ENCODE assay signal across 2 cellular contexts in genomic region chr1:16690971-16691682, GRCh38. TPM values are rescaled to one million over a fixed set of nuclear protein-coding genes. Genes with fewer than 3 reads are reported as not detected.
"Had no signal": no experiment of that assay in that cellular context is flagged by ENCODE, and none has a peak within 500 bp of the region (broad histone marks: within the 10 kb centered on the region; RNA-seq: fewer than 3 reads in every experiment).

No MANE protein-coding gene starts in this region.

RNA-seq across cellular contexts. Expression of gene RNU1-3, which starts 24.4 kb away (rescaled TPM):
- polyA plus RNA-seq: adipose tissue, cardiac muscle cell had no signal

RNA-seq across cellular contexts. Expression of gene RNU1-4, which starts 49.2 kb away (rescaled TPM):
- polyA plus RNA-seq: adipose tissue, cardiac muscle cell had no signal
